Comparison of ENCODE assay signal across 8 cellular contexts in genomic region chr11:73597340-73597955, GRCh38. TPM values are rescaled to one million over a fixed set of nuclear protein-coding genes. Genes with fewer than 3 reads are reported as not detected.
DNase-seq lines count a peak whose midpoint lies in the region; ATAC-seq and TF ChIP-seq lines count a peak whose summit lies in the region.

No MANE protein-coding gene starts in this region.

- no peaks in the 10 kb centered on the region for H3K9me3 Mint-ChIP-seq in CD4-positive, alpha-beta memory T cell

- in situ Hi-C loops in mammary epithelial cell (cut with MboI; ENCODE audit: low sequenced_read_pairs in 2 of 2): loop anchor here in 1 of 2 donors (10.0 kb wide), 1 partner anchor 57 kb away; no protein-coding TSS in a partner anchor

- H3K79me2 ChIP-seq in mammary epithelial cell (ENCODE audit: insufficient read depth, low read length): peaks cover 48% of the 10 kb centered on the region

- H3K4me1 Mint-ChIP-seq in CD4-positive, alpha-beta memory T cell: peaks cover 22 to 39% (median 31%) of the 10 kb centered on the region in 4 donors

- no peaks in the 10 kb centered on the region for H3K9me3 ChIP-seq in CD4-positive, alpha-beta memory T cell (ENCODE audit: control insufficient read depth in 1 of 2, low read length in 2 of 2)
- H3K9me3 ChIP-seq in HUES6 (ENCODE audit: control insufficient read depth, insufficient read depth, low read depth, low read length) (no peaks in the 10 kb centered on the region), mammary epithelial cell (replicated peaks; ENCODE audit: insufficient read depth, low read length) (no peaks in the 10 kb centered on the region), lung (ENCODE audit: control insufficient read depth in 2 of 2, insufficient read depth in 1 of 2, low read length in 1 of 2) (peaks cover 0 to 3% of the 10 kb centered on the region in 2 donors), upper lobe of left lung (no peaks in the 10 kb centered on the region)

- peak overlapping the region; percentile 96 for H2AFZ ChIP-seq in mammary epithelial cell (ENCODE audit: low read depth, low read length)

- CTCF ChIA-PET in CD4-positive, alpha-beta memory T cell (lab: Charles Lee; ENCODE audit: partially characterized antibody): interaction anchor here (1.3 to 1.4 kb wide), 2 partner anchors 119 to 247 kb away, joined by 4 to 5 read pairs; no protein-coding TSS in a partner anchor
- CTCF ChIA-PET in mammary epithelial cell (lab: Charles Lee; ENCODE audit: low non-redundant PET): interaction anchor here (0.6 kb wide), 1 partner anchor 134 kb away, joined by 3 read pairs; no protein-coding TSS in a partner anchor

- H4K20me1 ChIP-seq in mammary epithelial cell (ENCODE audit: insufficient read depth, low read length): no peaks in the 10 kb centered on the region

- DNase-seq in CD4-positive, alpha-beta memory T cell: no peak
- DNase-seq in mammary epithelial cell: no peak
- DNase-seq in lung (ENCODE audit: low spot score): no peak
- no peak for DNase-seq in upper lobe of left lung
- DNase-seq in HuH-7 (ENCODE audit: low spot score): no peak
- DNase-seq in kidney glomerular epithelial cell (lab: John Stamatoyannopoulos, UW): no peak

- H3K4me2 ChIP-seq in mammary epithelial cell (ENCODE audit: insufficient read depth, low read depth, low read length): peak overlapping the region; percentile 68

- H3K27ac ChIP-seq in CD4-positive, alpha-beta memory T cell (ENCODE audit: low read depth, low read length): peak overlapping the region; percentile 78
- H3K27ac ChIP-seq in HUES6 (ENCODE audit: low read depth, low read length): peak overlapping the region; percentile 71; the same call in 1 of the 2 replicates
- H3K27ac ChIP-seq in mammary epithelial cell (ENCODE audit: insufficient read depth, low read depth, low read length): no peak overlapping the region
- H3K27ac ChIP-seq in lung (ENCODE audit: low read depth in 1 of 2, low read length in 1 of 2): peak overlapping the region; percentile 80 to 87
- peak overlapping the region; percentile 61 to 90 (median 78) for H3K27ac ChIP-seq in upper lobe of left lung

- WGBS in mammary epithelial cell (ENCODE audit: low coverage, missing lambda C conversion rate): 0% methylated on average over 13 of the region's 27 CpGs
- WGBS in lung, 2 donors: 3 to 4% methylated on average over 27 of the region's 27 CpGs
- WGBS in upper lobe of left lung, 2 donors: 4 to 5% methylated on average over 14 to 23 of the region's 27 CpGs

- H3K4me3 Mint-ChIP-seq in CD4-positive, alpha-beta memory T cell: peak overlapping the region; percentile 92 to 96 (median 94)

- no peak for ATAC-seq in lung (ENCODE audit: insufficient read depth, low FRiP score)
- ATAC-seq in upper lobe of left lung (ENCODE audit: low FRiP score in 2 of 2): no peak
- no peak for ATAC-seq in GM19463 (IDR thresholded peaks at IDR 0.05; ENCODE audit: unreplicated experiment)

- peak overlapping the region; percentile 36 to 94 for H3K4me3 ChIP-seq in CD4-positive, alpha-beta memory T cell (ENCODE audit: low read length in 2 of 2)
- H3K4me3 ChIP-seq in HUES6 (ENCODE audit: low read depth, low read length) (peak overlapping the region; percentile 92), mammary epithelial cell (replicated peaks in 1 of 3; ENCODE audit: insufficient read depth in 1 of 3, low read depth in 2 of 3, low read length in 3 of 3) (peak overlapping the region; percentile 68 to 100 (median 75)), lung (peak overlapping the region; percentile 92), upper lobe of left lung (peak overlapping the region; percentile 59 to 87 (median 70))

- TF ChIP-seq POLR2A in upper lobe of left lung (IDR thresholded peaks at IDR 0.05): no peak

- H3K36me3 Mint-ChIP-seq in CD4-positive, alpha-beta memory T cell: peaks cover 0 to 11% of the 10 kb centered on the region in 2 donors

- peak overlapping the region; percentile 84 to 98 (median 95) for H3K27ac Mint-ChIP-seq in CD4-positive, alpha-beta memory T cell

- H3K4me1 ChIP-seq in CD4-positive, alpha-beta memory T cell (ENCODE audit: insufficient read depth, low read length): peaks cover 24% of the 10 kb centered on the region
- H3K4me1 ChIP-seq in HUES6 (ENCODE audit: control insufficient read depth, insufficient read depth, low read length) (peaks cover 22% of the 10 kb centered on the region), mammary epithelial cell (ENCODE audit: insufficient read depth, low read length) (peaks cover 8% of the 10 kb centered on the region), lung (ENCODE audit: control insufficient read depth in 2 of 2, insufficient read depth in 2 of 2, low read length in 2 of 2) (peaks cover 0 to 12% of the 10 kb centered on the region in 2 donors), upper lobe of left lung (peaks cover 8 to 20% (median 15%) of the 10 kb centered on the region in 4 donors)

- no peaks in the 10 kb centered on the region for H3K27me3 Mint-ChIP-seq in CD4-positive, alpha-beta memory T cell

- TF ChIP-seq EP300 in upper lobe of left lung (IDR thresholded peaks at IDR 0.05): no peak

- TF ChIP-seq CTCF in mammary epithelial cell (conservative IDR thresholded peaks at IDR 0.05 in 1 of 2, IDR thresholded peaks at IDR 0.05 in 1 of 2; ENCODE audit: extremely low read depth in 1 of 2, insufficient read depth in 1 of 2, low read depth in 1 of 2, low read length in 2 of 2) (no peak), lung (IDR thresholded peaks at IDR 0.05; ENCODE audit: control extremely low read depth, extremely low read depth) (no peak), upper lobe of left lung (IDR thresholded peaks at IDR 0.05) (no peak)

- no peaks in the 10 kb centered on the region for H3K27me3 ChIP-seq in CD4-positive, alpha-beta memory T cell (ENCODE audit: insufficient read depth, low read length)
- no peaks in the 10 kb centered on the region for H3K27me3 ChIP-seq in HUES6 (ENCODE audit: control insufficient read depth, insufficient read depth, low read length)
- H3K27me3 ChIP-seq in mammary epithelial cell (ENCODE audit: insufficient read depth, low read length): no peaks in the 10 kb centered on the region
- no peaks in the 10 kb centered on the region for H3K27me3 ChIP-seq in lung (ENCODE audit: control insufficient read depth, insufficient read depth)
- no peaks in the 10 kb centered on the region for H3K27me3 ChIP-seq in upper lobe of left lung

- intact Hi-C loops in CD4-positive, alpha-beta memory T cell (cut with micrococcal nuclease): loop anchor here (5.0 to 10.0 kb wide), 3 partner anchors 180 to 997 kb away; partner anchors contain the start of genes COA4, PAAF1 and POLD3
- intact Hi-C loops in mammary epithelial cell (cut with micrococcal nuclease): no loop called here

- POLR2A ChIA-PET in CD4-positive, alpha-beta memory T cell (lab: Charles Lee; ENCODE audit: partially characterized antibody): interaction anchor here (0.7 to 3.1 kb wide), 8 partner anchors 14 to 896 kb away, joined by 3 to 15 read pairs (median 4); partner anchors contain the start of genes LIPT2 and RAB6A

- dilution Hi-C loops in mammary epithelial cell (cut with HindIII; ENCODE audit: low sequenced_read_pairs): no loop called here

- BruUV-seq in mammary epithelial cell (replicated peaks; lab: Mats Ljungman, UMichigan): no TSS peak

- no peaks in the 10 kb centered on the region for H3K36me3 ChIP-seq in CD4-positive, alpha-beta memory T cell (ENCODE audit: insufficient read depth, low read length)
- H3K36me3 ChIP-seq in HUES6 (ENCODE audit: control insufficient read depth, insufficient read depth, low read length) (no peaks in the 10 kb centered on the region), mammary epithelial cell (ENCODE audit: insufficient read depth, low read length) (no peaks in the 10 kb centered on the region), lung (ENCODE audit: control insufficient read depth in 2 of 2, insufficient read depth in 2 of 2, low read length in 2 of 2) (no peaks in the 10 kb centered on the region), upper lobe of left lung (no peaks in the 10 kb centered on the region)

- H3K9ac ChIP-seq in HUES6 (ENCODE audit: low read length) (peak overlapping the region; percentile 82), mammary epithelial cell (ENCODE audit: insufficient read depth, low read length) (peak overlapping the region; percentile 16)

RNA-seq across cellular contexts. Expression of gene FAM168A, which starts 0.5 kb away (rescaled TPM):
- 10 to 100 TPM; 21.9 to 22.7 TPM for total RNA-seq in CD4-positive, alpha-beta memory T cell
- 1 to 10 TPM in 1 of 2 donors, under 1 TPM in 1; 0.61 to 3.5 TPM for polyA plus RNA-seq in CD4-positive, alpha-beta memory T cell
- total RNA-seq in mammary epithelial cell (10 to 100 TPM; 28.2 to 33.4 TPM), lung (10 to 100 TPM; 24.5 to 25.5 TPM), upper lobe of left lung (10 to 100 TPM; 15.7 to 30.7 (median 24.1) TPM)
- polyA plus RNA-seq in mammary epithelial cell (16.1 TPM), lung (1 to 10 TPM; 6.7 to 9.7 TPM)
- polyA minus RNA-seq in mammary epithelial cell: 70.6 TPM

RNA-seq across cellular contexts. Expression of gene PLEKHB1, which starts 48.9 kb away (rescaled TPM):
- total RNA-seq in CD4-positive, alpha-beta memory T cell: 10 to 100 TPM; 53.8 to 63.2 TPM
- 10 to 100 TPM; 78.4 to 79.1 TPM for polyA plus RNA-seq in CD4-positive, alpha-beta memory T cell
- total RNA-seq in mammary epithelial cell (1 to 10 TPM in 1 of 2 donors, not detected in 1; 4.0 TPM), lung (10 to 100 TPM in 1 of 2 donors, 1 to 10 TPM in 1; 9.6 to 38.8 TPM), upper lobe of left lung (100 to 1,000 TPM in 1 of 6 donors, 10 to 100 TPM in 5; 21.7 to 103 (median 57.1) TPM)
- polyA plus RNA-seq in mammary epithelial cell (1.4 TPM), lung (10 to 100 TPM in 1 of 2 donors, 1 to 10 TPM in 1; 8.1 to 14.2 TPM)
- 11.4 TPM for polyA minus RNA-seq in mammary epithelial cell
